Comparison of ENCODE assay signal across 1 cellular context in the genomic region with DNA sequence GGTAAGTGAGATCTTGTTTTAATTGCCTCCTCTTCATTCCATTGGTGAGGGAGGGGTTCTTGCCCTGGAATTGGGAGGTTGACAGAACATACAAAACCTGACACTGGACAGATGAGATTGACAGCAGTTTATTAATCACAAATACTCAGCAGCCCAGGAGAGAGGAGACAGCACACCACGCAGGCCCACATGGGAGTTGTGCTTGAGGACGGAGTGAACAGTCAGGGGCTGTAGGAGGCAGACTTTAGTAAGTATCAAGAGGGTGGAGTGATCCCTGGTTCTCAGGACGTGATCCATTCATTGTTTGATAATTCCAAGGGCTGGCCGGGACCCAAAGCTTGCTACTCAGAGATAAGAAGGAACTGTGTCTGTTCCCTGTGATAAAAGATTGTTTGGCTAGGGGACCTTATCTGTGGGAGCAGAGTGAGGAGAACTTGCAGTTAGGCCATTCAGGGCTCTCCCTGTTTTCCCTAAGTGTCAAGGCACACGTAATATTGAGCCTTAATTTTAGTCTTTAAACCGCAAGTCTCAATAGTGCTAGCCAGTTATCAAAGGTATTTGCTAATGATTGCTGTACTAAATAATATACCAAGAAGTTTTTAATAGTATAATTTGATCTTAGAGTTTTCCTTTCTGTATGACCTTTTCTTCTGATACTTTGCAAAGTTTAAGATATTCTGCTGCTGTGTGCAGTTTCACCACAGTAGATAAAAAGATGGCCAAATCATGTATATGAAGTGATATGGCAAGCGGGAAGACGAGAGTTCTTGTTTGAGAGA.
TF ChIP-seq lines count a peak whose summit lies in the region.

No MANE protein-coding gene starts in this region.

TF ChIP-seq in K562, 482 proteins besides CTCF, POLR2A, EP300 and RAD21 (continued from another document and continues in another):
- TF ChIP-seq RBM34 (IDR thresholded peaks at IDR 0.05; ENCODE audit: borderline replicate concordance, insufficient read depth, low read length) = no peak
- TF ChIP-seq ZNF551 (CRISPR knock-in tag; IDR thresholded peaks at IDR 0.05) = no peak
- peak; percentile 67; the same call in 1 of the 2 replicates for TF ChIP-seq ARID2 (IDR thresholded peaks at IDR 0.05)
- 0 out of 2 replicates have a peak, but pooled peaks have one; percentile 47 for TF ChIP-seq MAFK (IDR thresholded peaks at IDR 0.05; ENCODE audit: low read length)
- TF ChIP-seq BACH1 (tag; IDR thresholded peaks at IDR 0.05) = peak; percentile 94; the same call in 1 of the 2 replicates
- peak; percentile 94 for TF ChIP-seq FOSL1 (tag; conservative IDR thresholded peaks at IDR 0.05)
- TF ChIP-seq HMGN3 (IDR thresholded peaks at IDR 0.05; ENCODE audit: borderline replicate concordance, extremely low read depth, insufficient read length, low read depth, low read length) = peak; percentile 93
- TF ChIP-seq, protein P1, sequence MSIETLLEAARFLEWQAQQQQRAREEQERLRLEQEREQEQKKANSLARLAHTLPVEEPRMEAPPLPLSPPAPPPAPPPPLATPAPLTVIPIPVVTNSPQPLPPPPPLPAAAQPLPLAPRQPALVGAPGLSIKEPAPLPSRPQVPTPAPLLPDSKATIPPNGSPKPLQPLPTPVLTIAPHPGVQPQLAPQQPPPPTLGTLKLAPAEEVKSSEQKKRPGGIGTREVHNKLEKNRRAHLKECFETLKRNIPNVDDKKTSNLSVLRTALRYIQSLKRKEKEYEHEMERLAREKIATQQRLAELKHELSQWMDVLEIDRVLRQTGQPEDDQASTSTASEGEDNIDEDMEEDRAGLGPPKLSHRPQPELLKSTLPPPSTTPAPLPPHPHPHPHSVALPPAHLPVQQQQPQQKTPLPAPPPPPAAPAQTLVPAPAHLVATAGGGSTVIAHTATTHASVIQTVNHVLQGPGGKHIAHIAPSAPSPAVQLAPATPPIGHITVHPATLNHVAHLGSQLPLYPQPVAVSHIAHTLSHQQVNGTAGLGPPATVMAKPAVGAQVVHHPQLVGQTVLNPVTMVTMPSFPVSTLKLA (conservative IDR thresholded peaks at IDR 0.05) = peak; percentile 66 to 92
- no peak for TF ChIP-seq MTF1 (CRISPR knock-in tag; IDR thresholded peaks at IDR 0.05; ENCODE audit: borderline replicate concordance)
- TF ChIP-seq, protein P2, sequence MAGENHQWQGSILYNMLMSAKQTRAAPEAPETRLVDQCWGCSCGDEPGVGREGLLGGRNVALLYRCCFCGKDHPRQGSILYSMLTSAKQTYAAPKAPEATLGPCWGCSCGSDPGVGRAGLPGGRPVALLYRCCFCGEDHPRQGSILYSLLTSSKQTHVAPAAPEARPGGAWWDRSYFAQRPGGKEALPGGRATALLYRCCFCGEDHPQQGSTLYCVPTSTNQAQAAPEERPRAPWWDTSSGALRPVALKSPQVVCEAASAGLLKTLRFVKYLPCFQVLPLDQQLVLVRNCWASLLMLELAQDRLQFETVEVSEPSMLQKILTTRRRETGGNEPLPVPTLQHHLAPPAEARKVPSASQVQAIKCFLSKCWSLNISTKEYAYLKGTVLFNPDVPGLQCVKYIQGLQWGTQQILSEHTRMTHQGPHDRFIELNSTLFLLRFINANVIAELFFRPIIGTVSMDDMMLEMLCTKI (IDR thresholded peaks at IDR 0.05; ENCODE audit: partially characterized antibody) = no peak
- TF ChIP-seq, protein P3, sequence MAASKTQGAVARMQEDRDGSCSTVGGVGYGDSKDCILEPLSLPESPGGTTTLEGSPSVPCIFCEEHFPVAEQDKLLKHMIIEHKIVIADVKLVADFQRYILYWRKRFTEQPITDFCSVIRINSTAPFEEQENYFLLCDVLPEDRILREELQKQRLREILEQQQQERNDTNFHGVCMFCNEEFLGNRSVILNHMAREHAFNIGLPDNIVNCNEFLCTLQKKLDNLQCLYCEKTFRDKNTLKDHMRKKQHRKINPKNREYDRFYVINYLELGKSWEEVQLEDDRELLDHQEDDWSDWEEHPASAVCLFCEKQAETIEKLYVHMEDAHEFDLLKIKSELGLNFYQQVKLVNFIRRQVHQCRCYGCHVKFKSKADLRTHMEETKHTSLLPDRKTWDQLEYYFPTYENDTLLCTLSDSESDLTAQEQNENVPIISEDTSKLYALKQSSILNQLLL (CRISPR knock-in tag; IDR thresholded peaks at IDR 0.05; ENCODE audit: borderline replicate concordance) = no peak
- TF ChIP-seq, protein P4, sequence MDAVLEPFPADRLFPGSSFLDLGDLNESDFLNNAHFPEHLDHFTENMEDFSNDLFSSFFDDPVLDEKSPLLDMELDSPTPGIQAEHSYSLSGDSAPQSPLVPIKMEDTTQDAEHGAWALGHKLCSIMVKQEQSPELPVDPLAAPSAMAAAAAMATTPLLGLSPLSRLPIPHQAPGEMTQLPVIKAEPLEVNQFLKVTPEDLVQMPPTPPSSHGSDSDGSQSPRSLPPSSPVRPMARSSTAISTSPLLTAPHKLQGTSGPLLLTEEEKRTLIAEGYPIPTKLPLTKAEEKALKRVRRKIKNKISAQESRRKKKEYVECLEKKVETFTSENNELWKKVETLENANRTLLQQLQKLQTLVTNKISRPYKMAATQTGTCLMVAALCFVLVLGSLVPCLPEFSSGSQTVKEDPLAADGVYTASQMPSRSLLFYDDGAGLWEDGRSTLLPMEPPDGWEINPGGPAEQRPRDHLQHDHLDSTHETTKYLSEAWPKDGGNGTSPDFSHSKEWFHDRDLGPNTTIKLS (IDR thresholded peaks at IDR 0.05; ENCODE audit: borderline replicate concordance, low read depth) = peak; percentile 86; the same call in 1 of the 2 replicates
- 0 out of 2 replicates have a peak, but pooled peaks have one; percentile 75 for TF ChIP-seq THRAP3 (IDR thresholded peaks at IDR 0.05; ENCODE audit: borderline replicate concordance)
- TF ChIP-seq DDX20 (tag; IDR thresholded peaks at IDR 0.05; ENCODE audit: low read depth) = peak; percentile 90
- peak; percentile 92 for TF ChIP-seq RUNX1 (IDR thresholded peaks at IDR 0.05; ENCODE audit: low read depth)
- TF ChIP-seq TCFL5 (CRISPR knock-in tag; conservative IDR thresholded peaks at IDR 0.05) = peak; percentile 66
- peak; percentile 98 for TF ChIP-seq FOXJ2 (tag; IDR thresholded peaks at IDR 0.05)
- TF ChIP-seq, protein P5, sequence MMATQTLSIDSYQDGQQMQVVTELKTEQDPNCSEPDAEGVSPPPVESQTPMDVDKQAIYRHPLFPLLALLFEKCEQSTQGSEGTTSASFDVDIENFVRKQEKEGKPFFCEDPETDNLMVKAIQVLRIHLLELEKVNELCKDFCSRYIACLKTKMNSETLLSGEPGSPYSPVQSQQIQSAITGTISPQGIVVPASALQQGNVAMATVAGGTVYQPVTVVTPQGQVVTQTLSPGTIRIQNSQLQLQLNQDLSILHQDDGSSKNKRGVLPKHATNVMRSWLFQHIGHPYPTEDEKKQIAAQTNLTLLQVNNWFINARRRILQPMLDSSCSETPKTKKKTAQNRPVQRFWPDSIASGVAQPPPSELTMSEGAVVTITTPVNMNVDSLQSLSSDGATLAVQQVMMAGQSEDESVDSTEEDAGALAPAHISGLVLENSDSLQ (IDR thresholded peaks at IDR 0.05) = peak; percentile 95
- TF ChIP-seq HNRNPLL (IDR thresholded peaks at IDR 0.05; ENCODE audit: low read depth, low read length, poor library complexity, severe bottlenecking) = no peak
- TF ChIP-seq, protein P6, sequence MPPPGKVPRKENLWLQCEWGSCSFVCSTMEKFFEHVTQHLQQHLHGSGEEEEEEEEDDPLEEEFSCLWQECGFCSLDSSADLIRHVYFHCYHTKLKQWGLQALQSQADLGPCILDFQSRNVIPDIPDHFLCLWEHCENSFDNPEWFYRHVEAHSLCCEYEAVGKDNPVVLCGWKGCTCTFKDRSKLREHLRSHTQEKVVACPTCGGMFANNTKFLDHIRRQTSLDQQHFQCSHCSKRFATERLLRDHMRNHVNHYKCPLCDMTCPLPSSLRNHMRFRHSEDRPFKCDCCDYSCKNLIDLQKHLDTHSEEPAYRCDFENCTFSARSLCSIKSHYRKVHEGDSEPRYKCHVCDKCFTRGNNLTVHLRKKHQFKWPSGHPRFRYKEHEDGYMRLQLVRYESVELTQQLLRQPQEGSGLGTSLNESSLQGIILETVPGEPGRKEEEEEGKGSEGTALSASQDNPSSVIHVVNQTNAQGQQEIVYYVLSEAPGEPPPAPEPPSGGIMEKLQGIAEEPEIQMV (tag; conservative IDR thresholded peaks at IDR 0.05; ENCODE audit: low read depth) = peak; percentile 62
- no peak for TF ChIP-seq SREBF2 (CRISPR knock-in tag; IDR thresholded peaks at IDR 0.05)
- peak; percentile 75 for TF ChIP-seq C11orf30 (IDR thresholded peaks at IDR 0.05; ENCODE audit: low read depth)
- TF ChIP-seq CCAR2 (IDR thresholded peaks at IDR 0.05; ENCODE audit: low read depth, low read length) = peak; percentile 92; the same call in 1 of the 2 replicates
- TF ChIP-seq, protein P7, sequence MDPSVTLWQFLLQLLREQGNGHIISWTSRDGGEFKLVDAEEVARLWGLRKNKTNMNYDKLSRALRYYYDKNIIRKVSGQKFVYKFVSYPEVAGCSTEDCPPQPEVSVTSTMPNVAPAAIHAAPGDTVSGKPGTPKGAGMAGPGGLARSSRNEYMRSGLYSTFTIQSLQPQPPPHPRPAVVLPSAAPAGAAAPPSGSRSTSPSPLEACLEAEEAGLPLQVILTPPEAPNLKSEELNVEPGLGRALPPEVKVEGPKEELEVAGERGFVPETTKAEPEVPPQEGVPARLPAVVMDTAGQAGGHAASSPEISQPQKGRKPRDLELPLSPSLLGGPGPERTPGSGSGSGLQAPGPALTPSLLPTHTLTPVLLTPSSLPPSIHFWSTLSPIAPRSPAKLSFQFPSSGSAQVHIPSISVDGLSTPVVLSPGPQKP (CRISPR knock-in tag; IDR thresholded peaks at IDR 0.05) = no peak
- TF ChIP-seq, protein P8, sequence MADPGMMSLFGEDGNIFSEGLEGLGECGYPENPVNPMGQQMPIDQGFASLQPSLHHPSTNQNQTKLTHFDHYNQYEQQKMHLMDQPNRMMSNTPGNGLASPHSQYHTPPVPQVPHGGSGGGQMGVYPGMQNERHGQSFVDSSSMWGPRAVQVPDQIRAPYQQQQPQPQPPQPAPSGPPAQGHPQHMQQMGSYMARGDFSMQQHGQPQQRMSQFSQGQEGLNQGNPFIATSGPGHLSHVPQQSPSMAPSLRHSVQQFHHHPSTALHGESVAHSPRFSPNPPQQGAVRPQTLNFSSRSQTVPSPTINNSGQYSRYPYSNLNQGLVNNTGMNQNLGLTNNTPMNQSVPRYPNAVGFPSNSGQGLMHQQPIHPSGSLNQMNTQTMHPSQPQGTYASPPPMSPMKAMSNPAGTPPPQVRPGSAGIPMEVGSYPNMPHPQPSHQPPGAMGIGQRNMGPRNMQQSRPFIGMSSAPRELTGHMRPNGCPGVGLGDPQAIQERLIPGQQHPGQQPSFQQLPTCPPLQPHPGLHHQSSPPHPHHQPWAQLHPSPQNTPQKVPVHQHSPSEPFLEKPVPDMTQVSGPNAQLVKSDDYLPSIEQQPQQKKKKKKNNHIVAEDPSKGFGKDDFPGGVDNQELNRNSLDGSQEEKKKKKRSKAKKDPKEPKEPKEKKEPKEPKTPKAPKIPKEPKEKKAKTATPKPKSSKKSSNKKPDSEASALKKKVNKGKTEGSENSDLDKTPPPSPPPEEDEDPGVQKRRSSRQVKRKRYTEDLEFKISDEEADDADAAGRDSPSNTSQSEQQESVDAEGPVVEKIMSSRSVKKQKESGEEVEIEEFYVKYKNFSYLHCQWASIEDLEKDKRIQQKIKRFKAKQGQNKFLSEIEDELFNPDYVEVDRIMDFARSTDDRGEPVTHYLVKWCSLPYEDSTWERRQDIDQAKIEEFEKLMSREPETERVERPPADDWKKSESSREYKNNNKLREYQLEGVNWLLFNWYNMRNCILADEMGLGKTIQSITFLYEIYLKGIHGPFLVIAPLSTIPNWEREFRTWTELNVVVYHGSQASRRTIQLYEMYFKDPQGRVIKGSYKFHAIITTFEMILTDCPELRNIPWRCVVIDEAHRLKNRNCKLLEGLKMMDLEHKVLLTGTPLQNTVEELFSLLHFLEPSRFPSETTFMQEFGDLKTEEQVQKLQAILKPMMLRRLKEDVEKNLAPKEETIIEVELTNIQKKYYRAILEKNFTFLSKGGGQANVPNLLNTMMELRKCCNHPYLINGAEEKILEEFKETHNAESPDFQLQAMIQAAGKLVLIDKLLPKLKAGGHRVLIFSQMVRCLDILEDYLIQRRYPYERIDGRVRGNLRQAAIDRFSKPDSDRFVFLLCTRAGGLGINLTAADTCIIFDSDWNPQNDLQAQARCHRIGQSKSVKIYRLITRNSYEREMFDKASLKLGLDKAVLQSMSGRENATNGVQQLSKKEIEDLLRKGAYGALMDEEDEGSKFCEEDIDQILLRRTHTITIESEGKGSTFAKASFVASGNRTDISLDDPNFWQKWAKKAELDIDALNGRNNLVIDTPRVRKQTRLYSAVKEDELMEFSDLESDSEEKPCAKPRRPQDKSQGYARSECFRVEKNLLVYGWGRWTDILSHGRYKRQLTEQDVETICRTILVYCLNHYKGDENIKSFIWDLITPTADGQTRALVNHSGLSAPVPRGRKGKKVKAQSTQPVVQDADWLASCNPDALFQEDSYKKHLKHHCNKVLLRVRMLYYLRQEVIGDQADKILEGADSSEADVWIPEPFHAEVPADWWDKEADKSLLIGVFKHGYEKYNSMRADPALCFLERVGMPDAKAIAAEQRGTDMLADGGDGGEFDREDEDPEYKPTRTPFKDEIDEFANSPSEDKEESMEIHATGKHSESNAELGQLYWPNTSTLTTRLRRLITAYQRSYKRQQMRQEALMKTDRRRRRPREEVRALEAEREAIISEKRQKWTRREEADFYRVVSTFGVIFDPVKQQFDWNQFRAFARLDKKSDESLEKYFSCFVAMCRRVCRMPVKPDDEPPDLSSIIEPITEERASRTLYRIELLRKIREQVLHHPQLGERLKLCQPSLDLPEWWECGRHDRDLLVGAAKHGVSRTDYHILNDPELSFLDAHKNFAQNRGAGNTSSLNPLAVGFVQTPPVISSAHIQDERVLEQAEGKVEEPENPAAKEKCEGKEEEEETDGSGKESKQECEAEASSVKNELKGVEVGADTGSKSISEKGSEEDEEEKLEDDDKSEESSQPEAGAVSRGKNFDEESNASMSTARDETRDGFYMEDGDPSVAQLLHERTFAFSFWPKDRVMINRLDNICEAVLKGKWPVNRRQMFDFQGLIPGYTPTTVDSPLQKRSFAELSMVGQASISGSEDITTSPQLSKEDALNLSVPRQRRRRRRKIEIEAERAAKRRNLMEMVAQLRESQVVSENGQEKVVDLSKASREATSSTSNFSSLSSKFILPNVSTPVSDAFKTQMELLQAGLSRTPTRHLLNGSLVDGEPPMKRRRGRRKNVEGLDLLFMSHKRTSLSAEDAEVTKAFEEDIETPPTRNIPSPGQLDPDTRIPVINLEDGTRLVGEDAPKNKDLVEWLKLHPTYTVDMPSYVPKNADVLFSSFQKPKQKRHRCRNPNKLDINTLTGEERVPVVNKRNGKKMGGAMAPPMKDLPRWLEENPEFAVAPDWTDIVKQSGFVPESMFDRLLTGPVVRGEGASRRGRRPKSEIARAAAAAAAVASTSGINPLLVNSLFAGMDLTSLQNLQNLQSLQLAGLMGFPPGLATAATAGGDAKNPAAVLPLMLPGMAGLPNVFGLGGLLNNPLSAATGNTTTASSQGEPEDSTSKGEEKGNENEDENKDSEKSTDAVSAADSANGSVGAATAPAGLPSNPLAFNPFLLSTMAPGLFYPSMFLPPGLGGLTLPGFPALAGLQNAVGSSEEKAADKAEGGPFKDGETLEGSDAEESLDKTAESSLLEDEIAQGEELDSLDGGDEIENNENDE (IDR thresholded peaks at IDR 0.05; ENCODE audit: low read depth, low read length) = no peak
